ENCODE assay signal across 8 cellular contexts in genomic region chr2:30503007-30503691, GRCh38. TPM values are rescaled to one million over a fixed set of nuclear protein-coding genes. Genes with fewer than 3 reads are reported as not detected.
DNase-seq lines count a peak whose midpoint lies in the region; ATAC-seq, FAIRE-seq and TF ChIP-seq lines count a peak whose summit lies in the region.

No MANE protein-coding gene starts in this region.

- peaks cover 16% of the 10 kb centered on the region for H3K9me3 Mint-ChIP-seq in activated naive CD8-positive, alpha-beta T cell treated with anti-CD3 and anti-CD28 coated beads, Interleukin-2, amount 10 ng/mL, durations not matched to agents 7 days and 5 days
- H3K9me3 Mint-ChIP-seq in naive B cell: peaks cover 4 to 58% (median 32%) of the 10 kb centered on the region in 7 donors

- H3K27me3 Mint-ChIP-seq in activated naive CD8-positive, alpha-beta T cell treated with anti-CD3 and anti-CD28 coated beads, Interleukin-2, amount 10 ng/mL, durations not matched to agents 7 days and 5 days: no peaks in the 10 kb centered on the region
- no peaks in the 10 kb centered on the region for H3K27me3 Mint-ChIP-seq in naive B cell

- DNase-seq in DND-41 (no peak), HL-60 (ENCODE audit: low read depth in 1 of 2, low spot score in 1 of 2) (peak; percentile 11 to 42), naive B cell (no peak), C1 segment of cervical spinal cord (lab: John Stamatoyannopoulos, UW) (no peak), COR-L47 (lab: John Stamatoyannopoulos, UW) (no peak), D721Med (ENCODE audit: insufficient read length, low spot score) (no peak)
- no peak for DNase-seq in activated naive CD8-positive, alpha-beta T cell treated with anti-CD3 and anti-CD28 coated beads, Interleukin-2, amount 10 ng/mL, durations not matched to agents 7 days and 5 days

- ATAC-seq in DND-41 (ENCODE audit: insufficient read depth, low read depth) (peak; percentile 52; the same call in 1 of the 3 replicates), naive B cell (ENCODE audit: low read depth in 2 of 2) (peak; percentile 76 to 79), HG02571 (IDR thresholded peaks at IDR 0.05; ENCODE audit: unreplicated experiment) (no peak)
- peak; percentile 47 for ATAC-seq in activated naive CD8-positive, alpha-beta T cell treated with anti-CD3 and anti-CD28 coated beads, Interleukin-2, amount 10 ng/mL, durations not matched to agents 7 days and 5 days (ENCODE audit: low read depth)

- no peak overlapping the region for H3K27ac ChIP-seq in DND-41 (ENCODE audit: low read length)
- peak overlapping the region; percentile 85 for H3K27ac ChIP-seq in HL-60 (replicated peaks)

- H3K4me3 Mint-ChIP-seq in activated naive CD8-positive, alpha-beta T cell treated with anti-CD3 and anti-CD28 coated beads, Interleukin-2, amount 10 ng/mL, durations not matched to agents 7 days and 5 days: no peak overlapping the region
- peak overlapping the region in 6 of 8 donors; percentile 9 to 74 (median 60) for H3K4me3 Mint-ChIP-seq in naive B cell

- POLR2A ChIA-PET in activated naive CD8-positive, alpha-beta T cell treated with anti-CD3 and anti-CD28 coated beads, Interleukin-2, amount 10 ng/mL, durations not matched to agents 7 days and 5 days (lab: Charles Lee): no interaction called here

- no peaks in the 10 kb centered on the region for H3K36me3 ChIP-seq in DND-41 (ENCODE audit: insufficient read depth, low read length)

- H3K4me2 ChIP-seq in DND-41 (ENCODE audit: insufficient read depth, low read length): no peak overlapping the region

- H4K20me1 ChIP-seq in DND-41 (ENCODE audit: insufficient read depth, low read length): peaks cover 8% of the 10 kb centered on the region

- H3K79me2 ChIP-seq in DND-41 (ENCODE audit: insufficient read depth, low read length): peaks cover 23% of the 10 kb centered on the region

- no peak for FAIRE-seq in D721Med (lab: Jason Lieb, UNC)

- no peak overlapping the region for H2AFZ ChIP-seq in DND-41 (ENCODE audit: low read depth, low read length)

- peaks cover 14% of the 10 kb centered on the region for H3K4me1 ChIP-seq in DND-41 (ENCODE audit: insufficient read depth, low read length)

- H3K9ac ChIP-seq in DND-41 (ENCODE audit: low read depth, low read length): no peak overlapping the region

- H3K27me3 ChIP-seq in DND-41 (ENCODE audit: insufficient read depth, low read length, poor library complexity) (no peaks in the 10 kb centered on the region), HL-60 (ENCODE audit: insufficient read depth, poor library complexity, severe bottlenecking) (no peaks in the 10 kb centered on the region)

- peak overlapping the region; percentile 13 for H3K27ac Mint-ChIP-seq in activated naive CD8-positive, alpha-beta T cell treated with anti-CD3 and anti-CD28 coated beads, Interleukin-2, amount 10 ng/mL, durations not matched to agents 7 days and 5 days
- H3K27ac Mint-ChIP-seq in naive B cell: peak overlapping the region; percentile 70 to 93 (median 78)

- H3K36me3 Mint-ChIP-seq in activated naive CD8-positive, alpha-beta T cell treated with anti-CD3 and anti-CD28 coated beads, Interleukin-2, amount 10 ng/mL, durations not matched to agents 7 days and 5 days: peaks cover 43% of the 10 kb centered on the region
- peaks cover 25 to 31% of the 10 kb centered on the region in 2 donors for H3K36me3 Mint-ChIP-seq in naive B cell

- H3K9me3 ChIP-seq in DND-41 (ENCODE audit: insufficient read depth, low read length, severe bottlenecking): peaks cover 20% of the 10 kb centered on the region

- H3K4me1 Mint-ChIP-seq in activated naive CD8-positive, alpha-beta T cell treated with anti-CD3 and anti-CD28 coated beads, Interleukin-2, amount 10 ng/mL, durations not matched to agents 7 days and 5 days: peaks cover 22% of the 10 kb centered on the region
- peaks cover 36 to 48% (median 47%) of the 10 kb centered on the region in 3 donors for H3K4me1 Mint-ChIP-seq in naive B cell

- H3K4me3 ChIP-seq in DND-41 (ENCODE audit: low read depth in 1 of 2, low read length in 2 of 2): no peak overlapping the region
- no peak overlapping the region for H3K4me3 ChIP-seq in HL-60 (replicated peaks; ENCODE audit: insufficient read depth, low read length)

- peak; percentile 41 for TF ChIP-seq CTCF in DND-41 (IDR thresholded peaks at IDR 0.05; ENCODE audit: borderline replicate concordance, extremely low read depth, low read length, poor library complexity, severe bottlenecking)
- no peak for TF ChIP-seq CTCF in HL-60 (IDR thresholded peaks at IDR 0.05; ENCODE audit: insufficient read depth, low read length)
- TF ChIP-seq CTCF in D721Med (IDR thresholded peaks at IDR 0.05; ENCODE audit: insufficient read depth, missing control alignments): no peak

RNA-seq across cellular contexts. Expression of gene LCLAT1, which starts 56.1 kb away (rescaled TPM):
- 10 to 100 TPM; 19.8 to 21.2 TPM for total RNA-seq in activated naive CD8-positive, alpha-beta T cell treated with anti-CD3 and anti-CD28 coated beads, Interleukin-2, amount 10 ng/mL, durations not matched to agents 7 days and 5 days
- polyA plus RNA-seq in naive B cell (ENCODE audit: low read depth in 6 of 6): 10 to 100 TPM; 13.1 to 29.4 (median 19.4) TPM

Comparison
In these comparisons a context has a peak if more than half of its experiments do, and no peak if none do; other contexts are left out.
1. DNase-seq: peak in HL-60 (2 of 2); none in DND-41 (single experiment), activated naive CD8-positive, alpha-beta T cell treated with anti-CD3 and anti-CD28 coated beads, Interleukin-2, amount 10 ng/mL, durations not matched to agents 7 days and 5 days (single experiment), naive B cell (single experiment), C1 segment of cervical spinal cord (0 of 14), COR-L47 (single experiment) and D721Med (single experiment).